In the genomic region with DNA sequence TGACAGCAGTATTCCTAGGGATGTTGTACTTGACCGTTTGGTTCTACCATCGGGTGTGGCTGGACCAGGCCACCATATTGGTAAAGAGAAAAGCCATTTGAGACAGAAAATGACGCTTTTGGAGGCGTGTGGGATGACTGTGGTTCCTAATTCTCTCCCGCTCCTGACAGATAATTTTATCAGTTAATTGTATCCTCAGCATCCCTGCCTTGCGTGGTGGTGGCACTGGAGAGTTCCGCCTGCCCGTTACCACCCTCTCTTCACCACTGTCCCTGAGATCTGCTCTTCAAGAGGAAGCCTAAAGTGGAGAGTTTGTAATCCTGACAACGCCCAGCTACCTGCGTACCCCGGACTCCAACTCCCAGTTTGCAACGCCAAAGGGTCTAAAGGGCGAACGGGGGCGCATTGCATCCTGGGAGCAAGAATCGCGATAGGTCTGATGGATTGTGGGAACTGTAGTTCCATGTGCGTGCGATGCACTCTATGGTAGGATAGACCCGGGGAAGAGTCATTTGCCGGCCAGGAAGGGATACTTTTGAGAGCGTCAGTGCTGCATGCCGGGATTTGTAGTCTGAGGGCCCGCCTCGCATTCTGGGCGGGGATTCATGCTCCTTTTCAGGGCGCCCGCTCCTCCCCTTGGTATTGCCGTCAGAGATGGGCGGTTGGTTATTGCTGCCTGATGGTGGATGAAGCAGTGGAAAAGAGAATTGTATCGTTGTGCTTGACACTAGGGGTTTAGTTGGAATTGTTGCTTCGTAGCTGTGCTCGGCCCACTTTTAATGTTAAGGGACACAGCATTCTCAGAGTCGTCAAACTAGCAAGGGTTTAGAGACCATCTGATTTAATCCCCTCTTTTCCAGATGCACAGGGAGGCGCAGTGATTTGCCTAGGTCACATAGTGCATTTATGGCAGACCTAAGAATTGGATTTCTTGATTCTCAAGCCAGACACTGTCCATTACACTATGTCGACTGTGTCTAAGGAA, we compare ENCODE assay signal across 1 cellular context.
A peak's percentile ranks its signal among the peaks of the same experiment; 100 is the strongest.
TF ChIP-seq lines count a peak whose summit lies in the region.

No MANE protein-coding gene starts in this region.

TF ChIP-seq in K562, 482 proteins besides CTCF, POLR2A, EP300 and RAD21 (continued from another document and continues in another):
- TF ChIP-seq TSHZ1 (CRISPR knock-in tag; IDR thresholded peaks at IDR 0.05) = no peak
- no peak for TF ChIP-seq THAP12 (CRISPR knock-in tag; IDR thresholded peaks at IDR 0.05)
- no peak for TF ChIP-seq ZFP36 (IDR thresholded peaks at IDR 0.05; ENCODE audit: low read depth, low read length, partially characterized antibody)
- no peak for TF ChIP-seq NELFE (IDR thresholded peaks at IDR 0.05; ENCODE audit: insufficient read depth, insufficient read length)
- TF ChIP-seq YBX1 (IDR thresholded peaks at IDR 0.05) = no peak
- peak; percentile 82 for TF ChIP-seq MTA3 (IDR thresholded peaks at IDR 0.05; ENCODE audit: borderline replicate concordance)
- TF ChIP-seq, protein P1, sequence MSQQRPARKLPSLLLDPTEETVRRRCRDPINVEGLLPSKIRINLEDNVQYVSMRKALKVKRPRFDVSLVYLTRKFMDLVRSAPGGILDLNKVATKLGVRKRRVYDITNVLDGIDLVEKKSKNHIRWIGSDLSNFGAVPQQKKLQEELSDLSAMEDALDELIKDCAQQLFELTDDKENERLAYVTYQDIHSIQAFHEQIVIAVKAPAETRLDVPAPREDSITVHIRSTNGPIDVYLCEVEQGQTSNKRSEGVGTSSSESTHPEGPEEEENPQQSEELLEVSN (IDR thresholded peaks at IDR 0.05; ENCODE audit: borderline replicate concordance in 1 of 2, extremely low read depth in 1 of 2, insufficient read depth in 1 of 2, insufficient read length in 1 of 2, low read depth in 1 of 2, low read length in 1 of 2, poor library complexity in 1 of 2, severe bottlenecking in 1 of 2) = no peak
- no peak for TF ChIP-seq CREBBP (IDR thresholded peaks at IDR 0.05; ENCODE audit: low read depth, low read length)
- TF ChIP-seq TAL1 (IDR thresholded peaks at IDR 0.05) = no peak
- TF ChIP-seq PKNOX1 (IDR thresholded peaks at IDR 0.05) = no peak; the same call in 1 of the 2 replicates
- no peak for TF ChIP-seq ZNF146 (CRISPR knock-in tag; IDR thresholded peaks at IDR 0.05; ENCODE audit: unreplicated experiment)
- TF ChIP-seq DMBX1 (CRISPR knock-in tag; IDR thresholded peaks at IDR 0.05; ENCODE audit: borderline replicate concordance) = peak; percentile 85; the same call in 1 of the 2 replicates
- TF ChIP-seq, protein P2, sequence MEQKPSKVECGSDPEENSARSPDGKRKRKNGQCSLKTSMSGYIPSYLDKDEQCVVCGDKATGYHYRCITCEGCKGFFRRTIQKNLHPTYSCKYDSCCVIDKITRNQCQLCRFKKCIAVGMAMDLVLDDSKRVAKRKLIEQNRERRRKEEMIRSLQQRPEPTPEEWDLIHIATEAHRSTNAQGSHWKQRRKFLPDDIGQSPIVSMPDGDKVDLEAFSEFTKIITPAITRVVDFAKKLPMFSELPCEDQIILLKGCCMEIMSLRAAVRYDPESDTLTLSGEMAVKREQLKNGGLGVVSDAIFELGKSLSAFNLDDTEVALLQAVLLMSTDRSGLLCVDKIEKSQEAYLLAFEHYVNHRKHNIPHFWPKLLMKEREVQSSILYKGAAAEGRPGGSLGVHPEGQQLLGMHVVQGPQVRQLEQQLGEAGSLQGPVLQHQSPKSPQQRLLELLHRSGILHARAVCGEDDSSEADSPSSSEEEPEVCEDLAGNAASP (IDR thresholded peaks at IDR 0.05) = no peak
- no peak for TF ChIP-seq PYGO2 (tag; IDR thresholded peaks at IDR 0.05)
- no peak for TF ChIP-seq AFF4 (CRISPR knock-in tag; IDR thresholded peaks at IDR 0.05)
- no peak for TF ChIP-seq CBX2 (IDR thresholded peaks at IDR 0.05; ENCODE audit: insufficient read depth, low read length, poor library complexity, severe bottlenecking)
- TF ChIP-seq RBM15 (IDR thresholded peaks at IDR 0.05; ENCODE audit: insufficient read depth, low read length) = no peak
- TF ChIP-seq ZNF445 (CRISPR knock-in tag; IDR thresholded peaks at IDR 0.05; ENCODE audit: low read depth) = no peak
- TF ChIP-seq ZSCAN32 (CRISPR knock-in tag; IDR thresholded peaks at IDR 0.05) = no peak
- no peak; the same call in 1 of the 2 replicates for TF ChIP-seq ZKSCAN1 (IDR thresholded peaks at IDR 0.05; ENCODE audit: low read depth, low read length)
- no peak for TF ChIP-seq HEY1 (CRISPR knock-in tag; IDR thresholded peaks at IDR 0.05; ENCODE audit: borderline replicate concordance)
- TF ChIP-seq BRD9 (IDR thresholded peaks at IDR 0.05; ENCODE audit: low read depth, partially characterized antibody) = peak; percentile 82
- no peak for TF ChIP-seq HDGF (IDR thresholded peaks at IDR 0.05)
- TF ChIP-seq POLR3A (IDR thresholded peaks at IDR 0.05; ENCODE audit: borderline replicate concordance, extremely low read depth, insufficient read depth, insufficient read length) = no peak
- no peak for TF ChIP-seq ZFP1 (CRISPR knock-in tag; IDR thresholded peaks at IDR 0.05)
- no peak for TF ChIP-seq ZNF184 (CRISPR knock-in tag; IDR thresholded peaks at IDR 0.05)
- TF ChIP-seq ZKSCAN3 (CRISPR knock-in tag; IDR thresholded peaks at IDR 0.05) = no peak
- TF ChIP-seq ZNF143 (CRISPR knock-in tag; IDR thresholded peaks at IDR 0.05) = peak; percentile 98
- no peak for TF ChIP-seq CLOCK (CRISPR knock-in tag; IDR thresholded peaks at IDR 0.05; ENCODE audit: borderline replicate concordance)
- TF ChIP-seq SMC3 (conservative IDR thresholded peaks at IDR 0.05; ENCODE audit: insufficient read depth, low read depth, low read length) = no peak
- no peak for TF ChIP-seq ZBTB34 (CRISPR knock-in tag; IDR thresholded peaks at IDR 0.05)
- TF ChIP-seq, protein P3, sequence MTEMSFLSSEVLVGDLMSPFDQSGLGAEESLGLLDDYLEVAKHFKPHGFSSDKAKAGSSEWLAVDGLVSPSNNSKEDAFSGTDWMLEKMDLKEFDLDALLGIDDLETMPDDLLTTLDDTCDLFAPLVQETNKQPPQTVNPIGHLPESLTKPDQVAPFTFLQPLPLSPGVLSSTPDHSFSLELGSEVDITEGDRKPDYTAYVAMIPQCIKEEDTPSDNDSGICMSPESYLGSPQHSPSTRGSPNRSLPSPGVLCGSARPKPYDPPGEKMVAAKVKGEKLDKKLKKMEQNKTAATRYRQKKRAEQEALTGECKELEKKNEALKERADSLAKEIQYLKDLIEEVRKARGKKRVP (CRISPR knock-in tag; IDR thresholded peaks at IDR 0.05) = 0 out of 2 replicates have a peak, but pooled peaks have one; percentile 38
- no peak; the same call in 1 of the 2 replicates for TF ChIP-seq ZNF23 (CRISPR knock-in tag; IDR thresholded peaks at IDR 0.05)
- no peak for TF ChIP-seq XRCC3 (IDR thresholded peaks at IDR 0.05)
- TF ChIP-seq PHB (CRISPR knock-in tag; IDR thresholded peaks at IDR 0.05) = no peak
- TF ChIP-seq HSF4 (CRISPR knock-in tag; IDR thresholded peaks at IDR 0.05; ENCODE audit: borderline replicate concordance) = no peak
- peak; percentile 68; the same call in 1 of the 2 replicates for TF ChIP-seq CBFB (CRISPR knock-in tag; IDR thresholded peaks at IDR 0.05)
- TF ChIP-seq SRSF1 (IDR thresholded peaks at IDR 0.05; ENCODE audit: low read depth, low read length) = no peak
- TF ChIP-seq PHB2 (IDR thresholded peaks at IDR 0.05; ENCODE audit: low read depth) = peak; percentile 40; the same call in 1 of the 2 replicates
- no peak for TF ChIP-seq TCF7 (IDR thresholded peaks at IDR 0.05; ENCODE audit: borderline replicate concordance)
